Comparison of ENCODE assay signal across 1 cellular context in the genomic region with DNA sequence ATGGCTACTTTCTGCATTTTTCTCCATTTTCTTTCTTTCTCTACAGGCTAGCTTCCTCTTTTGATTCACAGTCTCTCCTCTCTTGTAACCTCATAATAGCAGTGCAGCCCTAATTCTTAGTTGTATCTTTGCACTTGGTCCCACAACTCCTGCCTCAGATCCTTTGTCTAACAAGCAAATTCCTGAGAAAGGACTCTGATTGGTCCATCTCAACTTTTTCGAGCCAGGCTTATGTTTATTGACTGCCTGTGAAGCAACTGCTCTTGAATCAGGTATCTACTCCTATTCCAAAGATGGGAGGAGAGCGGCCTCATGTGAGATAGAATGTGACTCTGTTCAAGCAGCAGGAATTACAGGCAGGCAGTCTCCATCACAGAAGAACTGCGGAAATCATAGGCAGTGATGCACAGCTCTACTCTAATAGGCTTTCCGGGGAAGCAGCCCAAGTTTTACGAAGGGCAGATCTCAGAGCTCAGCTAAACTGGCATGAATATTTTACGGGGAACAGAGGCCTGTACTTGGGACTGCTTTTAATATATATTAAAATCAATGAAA.
TF ChIP-seq lines count a peak whose summit lies in the region.

No MANE protein-coding gene starts in this region.

TF ChIP-seq in WTC11, 78 proteins besides CTCF, POLR2A, EP300 and RAD21 (continued from another document):
- TF ChIP-seq, protein P1, sequence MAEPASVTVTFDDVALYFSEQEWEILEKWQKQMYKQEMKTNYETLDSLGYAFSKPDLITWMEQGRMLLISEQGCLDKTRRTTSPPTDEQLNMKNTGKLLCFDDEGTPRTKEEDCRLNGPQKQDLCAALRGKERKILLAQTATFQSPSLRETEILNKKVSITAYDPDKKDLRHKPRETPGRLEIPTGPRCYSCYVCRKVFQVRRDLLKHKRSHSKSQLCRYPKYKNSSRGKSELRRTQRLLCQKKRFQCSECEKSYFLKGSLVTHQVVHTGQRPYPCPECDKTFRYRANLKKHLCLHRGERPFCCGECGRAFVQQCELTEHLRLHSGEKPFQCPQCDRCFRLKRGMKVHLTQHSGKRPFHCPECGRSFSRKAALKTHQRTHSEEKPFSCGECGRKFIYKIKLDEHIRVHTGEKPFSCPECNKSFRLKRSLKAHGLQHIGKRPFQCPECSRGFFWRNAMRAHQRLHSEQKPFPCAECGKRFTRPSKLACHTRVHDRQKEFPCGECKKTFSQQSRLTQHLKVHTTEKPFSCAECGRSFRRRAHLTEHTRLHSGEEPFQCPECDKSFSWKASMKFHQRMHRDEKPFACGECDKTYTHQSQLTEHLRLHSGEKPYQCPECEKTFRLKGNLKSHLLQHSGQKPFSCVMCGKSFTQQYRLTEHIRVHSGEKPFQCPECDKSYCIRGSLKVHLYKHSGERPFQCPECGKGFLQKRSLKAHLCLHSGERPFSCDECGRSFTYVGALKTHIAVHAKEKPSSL (CRISPR knock-in tag; conservative IDR thresholded peaks at IDR 0.05): no peak
- TF ChIP-seq CBFB (CRISPR knock-in tag; IDR thresholded peaks at IDR 0.05; ENCODE audit: low read depth) (no peak), ELF4 (CRISPR knock-in tag; IDR thresholded peaks at IDR 0.05; ENCODE audit: low read depth) (no peak), FOXP1 (CRISPR knock-in tag; IDR thresholded peaks at IDR 0.05; ENCODE audit: borderline replicate concordance) (no peak), OVOL2 (CRISPR knock-in tag; IDR thresholded peaks at IDR 0.05; ENCODE audit: borderline replicate concordance) (no peak)
